22 cellular contexts compared by ENCODE assay signal in the genomic region with DNA sequence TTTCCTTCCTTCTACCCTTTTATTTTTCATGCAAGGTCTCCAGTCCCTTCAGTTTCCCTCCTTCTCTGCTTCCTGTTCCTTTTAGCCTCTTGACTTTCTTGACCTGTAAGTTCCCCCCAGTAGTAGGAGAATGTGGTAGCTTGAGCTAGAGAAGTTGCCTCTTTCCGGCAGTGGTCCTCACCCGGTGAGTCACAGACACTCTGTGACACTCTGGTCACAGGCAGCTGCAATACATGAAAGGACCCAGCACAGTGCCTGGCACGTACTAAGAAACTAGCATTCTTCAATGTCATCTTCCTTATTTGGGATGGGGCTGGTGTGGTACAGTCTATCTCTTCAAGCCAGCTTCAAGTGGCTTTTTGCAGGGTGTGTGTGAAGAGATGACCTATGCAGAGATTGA. TPM values are rescaled to one million over a fixed set of nuclear protein-coding genes. Genes with fewer than 3 reads are reported as not detected.
DNase-seq lines count a peak whose midpoint lies in the region; ATAC-seq and TF ChIP-seq lines count a peak whose summit lies in the region.
"Had no signal": no experiment of that assay in that cellular context is flagged by ENCODE, and none has a peak within 500 bp of the region (broad histone marks: within the 10 kb centered on the region; RNA-seq: fewer than 3 reads in every experiment).

No MANE protein-coding gene starts in this region.

- H3K27me3 Mint-ChIP-seq in CD8-positive, alpha-beta T cell (ENCODE audit: low read depth) = no peaks in the 10 kb centered on the region
- H3K27me3 Mint-ChIP-seq in endodermal cell (ENCODE audit: insufficient read depth) = no peaks in the 10 kb centered on the region
- H3K27me3 Mint-ChIP-seq in naive thymus-derived CD8-positive, alpha-beta T cell = no peaks in the 10 kb centered on the region
- H3K27me3 Mint-ChIP-seq: dendritic cell treated with granulocyte-macrophage colony-stimulating factor and Interleukin-4, amounts not matched to agents 40 ng/mL and 50 ng/mL, for 4 days had no signal

- H3K27ac Mint-ChIP-seq in CD8-positive, alpha-beta T cell = peak overlapping the region; percentile 69
- no peak overlapping the region for H3K27ac Mint-ChIP-seq in endodermal cell
- H3K27ac Mint-ChIP-seq in naive thymus-derived CD8-positive, alpha-beta T cell = peak overlapping the region; percentile 28 to 91 (median 71)
- H3K27ac Mint-ChIP-seq: dendritic cell treated with granulocyte-macrophage colony-stimulating factor and Interleukin-4, amounts not matched to agents 40 ng/mL and 50 ng/mL, for 4 days had no signal

- H3K27ac ChIP-seq in CD8-positive, alpha-beta T cell (ENCODE audit: low read depth, low read length) = no peak overlapping the region
- H3K27ac ChIP-seq in endodermal cell (ENCODE audit: low read depth, low read length) = no peak overlapping the region
- H3K27ac ChIP-seq: SJCRH30 had no signal

- H3K9me3 ChIP-seq in CD8-positive, alpha-beta T cell (ENCODE audit: low read length) = no peaks in the 10 kb centered on the region
- H3K9me3 ChIP-seq in endodermal cell (ENCODE audit: control insufficient read depth, low read length) = no peaks in the 10 kb centered on the region
- H3K9me3 ChIP-seq: mucosa of descending colon, SJCRH30 had no signal

- 93% methylated on average over 3 of the region's 3 CpGs; no CpG with 5 or more reads in 1 of the 2 experiments for WGBS in endodermal cell (ENCODE audit: insufficient coverage in 1 of 2, insufficient read length in 1 of 2), 2 experiments

- H3K4me1 ChIP-seq in CD8-positive, alpha-beta T cell (ENCODE audit: insufficient read depth, low read length) = peaks cover 36% of the 10 kb centered on the region
- H3K4me1 ChIP-seq in endodermal cell (ENCODE audit: control insufficient read depth, insufficient read depth, low read length) = no peaks in the 10 kb centered on the region
- H3K4me1 ChIP-seq: SJCRH30 had no signal

- H3K27me3 ChIP-seq in CD8-positive, alpha-beta T cell (ENCODE audit: insufficient read depth, low read length) = no peaks in the 10 kb centered on the region
- H3K27me3 ChIP-seq in endodermal cell (ENCODE audit: control insufficient read depth, insufficient read depth, low read length, poor library complexity, severe bottlenecking) = no peaks in the 10 kb centered on the region

- peak; percentile 50 for ATAC-seq in CD8-positive, alpha-beta T cell
- peak; percentile 27 to 47 for ATAC-seq in naive thymus-derived CD8-positive, alpha-beta T cell
- ATAC-seq: esophagus mucosa, mucosa of descending colon had no signal

- no peaks in the 10 kb centered on the region for H3K9me3 Mint-ChIP-seq in CD8-positive, alpha-beta T cell
- no peaks in the 10 kb centered on the region for H3K9me3 Mint-ChIP-seq in endodermal cell
- no peaks in the 10 kb centered on the region for H3K9me3 Mint-ChIP-seq in naive thymus-derived CD8-positive, alpha-beta T cell
- H3K9me3 Mint-ChIP-seq: dendritic cell treated with granulocyte-macrophage colony-stimulating factor and Interleukin-4, amounts not matched to agents 40 ng/mL and 50 ng/mL, for 4 days had no signal

- no peak overlapping the region for H3K4me3 ChIP-seq in CD8-positive, alpha-beta T cell (ENCODE audit: low read depth, low read length)
- H3K4me3 ChIP-seq in endodermal cell (ENCODE audit: low read length) = no peak overlapping the region
- H3K4me3 ChIP-seq: mucosa of descending colon, SJCRH30 had no signal

- H3K9ac ChIP-seq in endodermal cell (ENCODE audit: extremely low read depth, low read length, poor library complexity, severe bottlenecking) = no peak overlapping the region

- CTCF ChIA-PET in CD8-positive, alpha-beta T cell (lab: Charles Lee) = interaction anchor here (0.9 to 8.7 kb wide), 4 partner anchors 10 to 336 kb away, joined by 3 to 90 read pairs (median 4); partner anchors contain the start of gene YOD1

- POLR2A ChIA-PET in CD8-positive, alpha-beta T cell (lab: Charles Lee) = interaction anchor here (1.3 kb wide), 1 partner anchor 25 kb away, joined by 3 read pairs; no protein-coding TSS in a partner anchor
- POLR2A ChIA-PET in naive thymus-derived CD8-positive, alpha-beta T cell (lab: Charles Lee) = interaction anchor here (1.1 kb wide), 1 partner anchor 16 kb away, joined by 4 read pairs; the partner anchor contains the start of gene PFKFB2

- peaks cover 30% of the 10 kb centered on the region for H3K36me3 Mint-ChIP-seq in CD8-positive, alpha-beta T cell
- H3K36me3 Mint-ChIP-seq in endodermal cell (ENCODE audit: low read depth) = peaks cover 34% of the 10 kb centered on the region
- H3K36me3 Mint-ChIP-seq in naive thymus-derived CD8-positive, alpha-beta T cell = peaks cover 0 to 22% (median 5%) of the 10 kb centered on the region in 3 donors

- intact Hi-C loops in CD8-positive, alpha-beta T cell (cut with DNase I, micrococcal nuclease) = no loop called here

- peak in 1 of 7 experiments; percentile 34 for DNase-seq in CD8-positive, alpha-beta T cell
- DNase-seq in MV-4-11 (lab: John Stamatoyannopoulos, UW) (peak; percentile 94), endodermal cell (peak; percentile 5), iPS-NIHi11 (ENCODE audit: low spot score) (no peak), NCI-H1417 treated with DMSO at 0.1 percent for 48 hours (lab: John Stamatoyannopoulos, UW) (no peak), HuH-7.5 (ENCODE audit: low spot score) (no peak)
- no peak for DNase-seq in naive thymus-derived CD8-positive, alpha-beta T cell
- DNase-seq: activated CD4-positive, alpha-beta T cell treated with anti-CD3 and anti-CD28 coated beads, Interleukin-2, amount 50 U/mL, for 1 hour; glutamatergic neuron; HCEC 1CT; mucosa of descending colon; NCI-H1436 treated with DMSO at 0.1 percent for 48 hours; NCI-H446 treated with DMSO at 0.1 percent for 48 hours; SJCRH30; stimulated activated CD4-positive, alpha-beta T cell treated with anti-CD3 and anti-CD28 coated beads, Interleukin-2, amount 100 ng/mL, for 48 hours; T1000 had no signal

- TF ChIP-seq CTCF in CD8-positive, alpha-beta T cell (IDR thresholded peaks at IDR 0.05) = no peak
- TF ChIP-seq CTCF in endodermal cell (conservative IDR thresholded peaks at IDR 0.05) = no peak

- peaks cover 40% of the 10 kb centered on the region for H3K4me1 Mint-ChIP-seq in CD8-positive, alpha-beta T cell (ENCODE audit: low read depth)
- H3K4me1 Mint-ChIP-seq in endodermal cell = no peaks in the 10 kb centered on the region
- peaks cover 20 to 46% (median 42%) of the 10 kb centered on the region in 4 donors for H3K4me1 Mint-ChIP-seq in naive thymus-derived CD8-positive, alpha-beta T cell

- no peak overlapping the region for H3K4me3 Mint-ChIP-seq in CD8-positive, alpha-beta T cell
- no peak overlapping the region for H3K4me3 Mint-ChIP-seq in endodermal cell
- peak overlapping the region in 6 of 10 donors; percentile 4 to 65 (median 30) for H3K4me3 Mint-ChIP-seq in naive thymus-derived CD8-positive, alpha-beta T cell
- H3K4me3 Mint-ChIP-seq: dendritic cell treated with granulocyte-macrophage colony-stimulating factor and Interleukin-4, amounts not matched to agents 40 ng/mL and 50 ng/mL, for 4 days had no signal

- no peaks in the 10 kb centered on the region for H3K36me3 ChIP-seq in CD8-positive, alpha-beta T cell (ENCODE audit: insufficient read depth, low read length)
- peaks cover 4% of the 10 kb centered on the region for H3K36me3 ChIP-seq in endodermal cell (ENCODE audit: control insufficient read depth, insufficient read depth, low read length)
- H3K36me3 ChIP-seq: SJCRH30 had no signal

RNA-seq across cellular contexts. Expression of gene PFKFB2, which starts 16.0 kb away (rescaled TPM):
- 1 to 10 TPM; 8.1 to 8.5 TPM for total RNA-seq in CD8-positive, alpha-beta T cell
- 10 to 100 TPM; 11.2 to 13.4 TPM for total RNA-seq in endodermal cell
- polyA plus RNA-seq in endodermal cell (2013, experiment 1 of 2) = 5.9 TPM
- 5.1 TPM for polyA plus RNA-seq in endodermal cell (2013, experiment 2 of 2)
- total RNA-seq in naive thymus-derived CD8-positive, alpha-beta T cell = 1 to 10 TPM; 4.7 to 6.5 TPM
- polyA plus RNA-seq in naive thymus-derived CD8-positive, alpha-beta T cell = 1 to 10 TPM; 1.0 to 1.3 (median 1.1) TPM

RNA-seq across cellular contexts. Expression of gene YOD1, which starts 18.1 kb away (rescaled TPM):
- total RNA-seq in CD8-positive, alpha-beta T cell = 10 to 100 TPM; 18.9 to 19.3 TPM
- 10 to 100 TPM; 10.8 to 18.8 TPM for total RNA-seq in endodermal cell
- 13.6 TPM for polyA plus RNA-seq in endodermal cell (2013, experiment 1 of 2)
- polyA plus RNA-seq in endodermal cell (2013, experiment 2 of 2) = 12.5 TPM
- total RNA-seq in naive thymus-derived CD8-positive, alpha-beta T cell = 10 to 100 TPM; 11.5 to 12.0 TPM
- polyA plus RNA-seq in naive thymus-derived CD8-positive, alpha-beta T cell = 1 to 10 TPM in 1 of 3 donors, under 1 TPM in 2; 0.70 to 1.3 (median 0.90) TPM

RNA-seq across cellular contexts. Expression of gene C4BPB, which starts 19.6 kb away (rescaled TPM):
- total RNA-seq in CD8-positive, alpha-beta T cell = 1 to 10 TPM; 1.8 to 2.4 TPM
- total RNA-seq in endodermal cell = not detected
- polyA plus RNA-seq in endodermal cell (2013, experiment 1 of 2) = not detected
- polyA plus RNA-seq in endodermal cell (2013, experiment 2 of 2) = not detected
- 1 to 10 TPM in 1 of 2 experiments, under 1 TPM in 1; 0.44 to 1.6 TPM for total RNA-seq in naive thymus-derived CD8-positive, alpha-beta T cell
- under 1 TPM in 1 of 3 donors, not detected in 2; 0.32 TPM for polyA plus RNA-seq in naive thymus-derived CD8-positive, alpha-beta T cell
- total RNA-seq: esophagus mucosa, LHCN-M2, osteoblast, SJCRH30, temporal lobe had no signal
- polyA plus RNA-seq: BJ had no signal

RNA-seq across cellular contexts. Expression of gene C4BPA, which starts 35.0 kb away (rescaled TPM):
- not detected for total RNA-seq in CD8-positive, alpha-beta T cell
- total RNA-seq in endodermal cell = not detected
- not detected for polyA plus RNA-seq in endodermal cell (2013, experiment 1 of 2)
- not detected for polyA plus RNA-seq in endodermal cell (2013, experiment 2 of 2)
- not detected for total RNA-seq in naive thymus-derived CD8-positive, alpha-beta T cell
- not detected for polyA plus RNA-seq in naive thymus-derived CD8-positive, alpha-beta T cell
- total RNA-seq: LHCN-M2, osteoblast, temporal lobe had no signal
- polyA plus RNA-seq: BJ had no signal

RNA-seq across cellular contexts. Expression of gene C1orf116, which starts 36.5 kb away (rescaled TPM):
- under 1 TPM; 0.27 to 0.31 TPM for total RNA-seq in CD8-positive, alpha-beta T cell
- total RNA-seq in endodermal cell = under 1 TPM; 0.55 to 0.60 TPM
- 0.21 TPM for polyA plus RNA-seq in endodermal cell (2013, experiment 1 of 2)
- 0.12 TPM for polyA plus RNA-seq in endodermal cell (2013, experiment 2 of 2)
- total RNA-seq in naive thymus-derived CD8-positive, alpha-beta T cell = under 1 TPM; 0.14 to 0.16 TPM
- polyA plus RNA-seq in naive thymus-derived CD8-positive, alpha-beta T cell = not detected
- total RNA-seq: osteoblast, SJCRH30 had no signal
- polyA plus RNA-seq: BJ had no signal

Comparison
In these comparisons a context has a peak if more than half of its experiments do, and no peak if none do; other contexts are left out.
1. DNase-seq: peak in MV-4-11 (single experiment) and endodermal cell (single experiment); none in naive thymus-derived CD8-positive, alpha-beta T cell (0 of 10), iPS-NIHi11 (single experiment), NCI-H1417 treated with DMSO at 0.1 percent for 48 hours (single experiment) and HuH-7.5 (single experiment).
2. H3K4me3 Mint-ChIP-seq: peak in naive thymus-derived CD8-positive, alpha-beta T cell (6 of 10); none in CD8-positive, alpha-beta T cell (single experiment) and endodermal cell (single experiment).